29 cellular contexts compared by ENCODE assay signal in genomic region chr12:120532701-120533238, GRCh38. TPM values are rescaled to one million over a fixed set of nuclear protein-coding genes. Genes with fewer than 3 reads are reported as not detected.
DNase-seq lines count a peak whose midpoint lies in the region; ATAC-seq and TF ChIP-seq lines count a peak whose summit lies in the region.
"Had no signal": no experiment of that assay in that cellular context is flagged by ENCODE, and none has a peak within 500 bp of the region (broad histone marks: within the 10 kb centered on the region; RNA-seq: fewer than 3 reads in every experiment).

No MANE protein-coding gene starts in this region.

- peak; percentile 45 for DNase-seq in activated naive CD4-positive, alpha-beta T cell treated with anti-CD3 and anti-CD28 coated beads, Interleukin-2, amount 10 ng/mL, durations not matched to agents 7 days and 5 days
- no peak for DNase-seq in activated naive CD4-positive, alpha-beta T cell treated with anti-CD3 and anti-CD28 coated beads, Interleukin-2, amount 50 U/mL, for 72 hours (ENCODE audit: low spot score in 2 of 2)
- DNase-seq in GM13976 (ENCODE audit: low spot score) (peak; percentile 41), RPMI8226 (peak; percentile 37), cerebellar nuclear complex (lab: John Stamatoyannopoulos, UW) (no peak)
- DNase-seq in activated naive CD4-positive, alpha-beta T cell (lab: John Stamatoyannopoulos, UW), result no peak
- DNase-seq: activated CD4-positive, alpha-beta T cell treated with anti-CD3 and anti-CD28 coated beads for 4 hours; DMS153; erythroblast; HFFc6; immature natural killer cell; KG1; MG63; NCI-H1105 treated with DMSO at 0.1 percent for 48 hours; NCI-H1930; NCI-H524 treated with DMSO at 0.1 percent for 48 hours; NK-92 treated with Interleukin-12 subunit alpha and Interleukin-12 subunit beta, amount 100 ng/mL, for 24 hours; SHP77; stimulated activated CD4-positive, alpha-beta T cell treated with anti-CD3 and anti-CD28 coated beads, Interleukin-15, amount 100 ng/mL, for 24 hours; stimulated activated CD4-positive, alpha-beta T cell treated with anti-CD3 and anti-CD28 coated beads, Interleukin-4, amount 100 ng/mL, for 4 hours; transverse colon had no signal

- no peak for ATAC-seq in activated naive CD4-positive, alpha-beta T cell treated with anti-CD3 and anti-CD28 coated beads, Interleukin-2, amount 50 U/mL, for 72 hours
- ATAC-seq in GM18502 (IDR thresholded peaks at IDR 0.05; ENCODE audit: poor library complexity, unreplicated experiment), result no peak
- ATAC-seq: GM23338, left colon, Panc1 had no signal

- H3K27me3 Mint-ChIP-seq in activated naive CD4-positive, alpha-beta T cell treated with anti-CD3 and anti-CD28 coated beads, Interleukin-2, amount 10 ng/mL, durations not matched to agents 7 days and 5 days, result no peaks in the 10 kb centered on the region
- no peaks in the 10 kb centered on the region for H3K27me3 Mint-ChIP-seq in nephron (ENCODE audit: low read depth)
- H3K27me3 Mint-ChIP-seq: central memory CD8-positive, alpha-beta T cell; dendritic cell treated with granulocyte-macrophage colony-stimulating factor and Interleukin-4, amounts not matched to agents 40 ng/mL and 50 ng/mL, for 4 days had no signal

- in situ Hi-C loops in GM13976 (cut with MboI; ENCODE audit: low sequenced_read_pairs, unreplicated experiment), result no loop called here

- peak overlapping the region; percentile 65 for H3K27ac Mint-ChIP-seq in activated naive CD4-positive, alpha-beta T cell treated with anti-CD3 and anti-CD28 coated beads, Interleukin-2, amount 10 ng/mL, durations not matched to agents 7 days and 5 days
- H3K27ac Mint-ChIP-seq in activated naive CD4-positive, alpha-beta T cell treated with anti-CD3 and anti-CD28 coated beads, Interleukin-2, amount 50 U/mL, for 72 hours, result no peak overlapping the region
- H3K27ac Mint-ChIP-seq in nephron, result peak overlapping the region in 2 of 3 experiments; percentile 14 to 29
- H3K27ac Mint-ChIP-seq: GM23338; HFFc6; T-helper 2 cell treated with Interferon-gamma antibody and Interleukin-4, amounts not matched to agents 5 μg/mL and 100 μg/mL, for 36 hours had no signal

- CTCF ChIA-PET in activated naive CD4-positive, alpha-beta T cell treated with anti-CD3 and anti-CD28 coated beads, Interleukin-2, amount 10 ng/mL, durations not matched to agents 7 days and 5 days (lab: Charles Lee), result no interaction called here

- H3K9me3 Mint-ChIP-seq in activated naive CD4-positive, alpha-beta T cell treated with anti-CD3 and anti-CD28 coated beads, Interleukin-2, amount 10 ng/mL, durations not matched to agents 7 days and 5 days, result no peaks in the 10 kb centered on the region
- no peaks in the 10 kb centered on the region for H3K9me3 Mint-ChIP-seq in activated naive CD4-positive, alpha-beta T cell treated with anti-CD3 and anti-CD28 coated beads, Interleukin-2, amount 50 U/mL, for 72 hours
- no peaks in the 10 kb centered on the region for H3K9me3 Mint-ChIP-seq in nephron
- H3K9me3 Mint-ChIP-seq: central memory CD8-positive, alpha-beta T cell; dendritic cell treated with granulocyte-macrophage colony-stimulating factor and Interleukin-4, amounts not matched to agents 40 ng/mL and 50 ng/mL, for 4 days; GM23338; HFFc6; immature natural killer cell; T-helper 2 cell treated with Interferon-gamma antibody and Interleukin-4, amounts not matched to agents 5 μg/mL and 100 μg/mL, for 36 hours had no signal

- TF ChIP-seq CTCF in GM13976 (IDR thresholded peaks at IDR 0.05; ENCODE audit: borderline replicate concordance, control extremely low read depth, extremely low read depth, insufficient read depth, missing control alignments) (no peak), nephron (IDR thresholded peaks at IDR 0.05; ENCODE audit: unreplicated experiment in 3 of 3) (no peak)

- peaks cover 21% of the 10 kb centered on the region for H3K36me3 Mint-ChIP-seq in activated naive CD4-positive, alpha-beta T cell treated with anti-CD3 and anti-CD28 coated beads, Interleukin-2, amount 10 ng/mL, durations not matched to agents 7 days and 5 days
- peaks cover 34 to 35% of the 10 kb centered on the region in 2 donors for H3K36me3 Mint-ChIP-seq in activated naive CD4-positive, alpha-beta T cell treated with anti-CD3 and anti-CD28 coated beads, Interleukin-2, amount 50 U/mL, for 72 hours
- H3K36me3 Mint-ChIP-seq in nephron (ENCODE audit: low read depth), result peaks cover 9% of the 10 kb centered on the region

- no peak overlapping the region for H3K4me3 Mint-ChIP-seq in activated naive CD4-positive, alpha-beta T cell treated with anti-CD3 and anti-CD28 coated beads, Interleukin-2, amount 10 ng/mL, durations not matched to agents 7 days and 5 days
- peak overlapping the region; percentile 43 to 67 (median 54) for H3K4me3 Mint-ChIP-seq in nephron
- H3K4me3 Mint-ChIP-seq: dendritic cell treated with granulocyte-macrophage colony-stimulating factor and Interleukin-4, amounts not matched to agents 40 ng/mL and 50 ng/mL, for 4 days; GM23338; HFFc6 had no signal

- peaks cover 58% of the 10 kb centered on the region for H3K4me1 Mint-ChIP-seq in activated naive CD4-positive, alpha-beta T cell treated with anti-CD3 and anti-CD28 coated beads, Interleukin-2, amount 10 ng/mL, durations not matched to agents 7 days and 5 days
- H3K4me1 Mint-ChIP-seq in nephron, result peaks cover 41% of the 10 kb centered on the region

RNA-seq across cellular contexts. Expression of gene RNF10, which starts 1.4 kb away (rescaled TPM):
- 100 to 1,000 TPM; 182 to 196 TPM for total RNA-seq in activated naive CD4-positive, alpha-beta T cell treated with anti-CD3 and anti-CD28 coated beads, Interleukin-2, amount 50 U/mL, for 72 hours

RNA-seq across cellular contexts. Expression of gene COQ5, which starts 3.8 kb away (rescaled TPM):
- 10 to 100 TPM in 1 of 2 donors, 1 to 10 TPM in 1; 9.7 to 37.8 TPM for total RNA-seq in activated naive CD4-positive, alpha-beta T cell treated with anti-CD3 and anti-CD28 coated beads, Interleukin-2, amount 50 U/mL, for 72 hours

RNA-seq across cellular contexts. Expression of gene DYNLL1, which starts 36.9 kb away (rescaled TPM):
- 100 to 1,000 TPM in 1 of 2 donors, 10 to 100 TPM in 1; 49.5 to 157 TPM for total RNA-seq in activated naive CD4-positive, alpha-beta T cell treated with anti-CD3 and anti-CD28 coated beads, Interleukin-2, amount 50 U/mL, for 72 hours

RNA-seq across cellular contexts. Expression of gene POP5, which starts 48.4 kb away (rescaled TPM):
- total RNA-seq in activated naive CD4-positive, alpha-beta T cell treated with anti-CD3 and anti-CD28 coated beads, Interleukin-2, amount 50 U/mL, for 72 hours, result 10 to 100 TPM; 34.7 to 51.5 TPM

Comparison
In these comparisons a context has a peak if more than half of its experiments do, and no peak if none do; other contexts are left out.
1. DNase-seq: peak in activated naive CD4-positive, alpha-beta T cell treated with anti-CD3 and anti-CD28 coated beads, Interleukin-2, amount 10 ng/mL, durations not matched to agents 7 days and 5 days (single experiment), GM13976 (single experiment) and RPMI8226 (single experiment); none in activated naive CD4-positive, alpha-beta T cell treated with anti-CD3 and anti-CD28 coated beads, Interleukin-2, amount 50 U/mL, for 72 hours (0 of 2), cerebellar nuclear complex (0 of 2) and activated naive CD4-positive, alpha-beta T cell (0 of 4).
2. H3K27ac Mint-ChIP-seq: peak in activated naive CD4-positive, alpha-beta T cell treated with anti-CD3 and anti-CD28 coated beads, Interleukin-2, amount 10 ng/mL, durations not matched to agents 7 days and 5 days (single experiment) and nephron (2 of 3); none in activated naive CD4-positive, alpha-beta T cell treated with anti-CD3 and anti-CD28 coated beads, Interleukin-2, amount 50 U/mL, for 72 hours (0 of 2).